In genomic region chr12:105231396-105231795, GRCh38 we compare ENCODE assay signal across 28 cellular contexts. TPM values are rescaled to one million over a fixed set of nuclear protein-coding genes. Genes with fewer than 3 reads are reported as not detected.
A peak's percentile ranks its signal among the peaks of the same experiment; 100 is the strongest.
DNase-seq lines count a peak whose midpoint lies in the region; ATAC-seq and TF ChIP-seq lines count a peak whose summit lies in the region.
"Had no signal": no experiment of that assay in that cellular context is flagged by ENCODE, and none has a peak within 500 bp of the region (broad histone marks: within the 10 kb centered on the region; RNA-seq: fewer than 3 reads in every experiment).

No MANE protein-coding gene starts in this region.

- POLR2A ChIA-PET in SK-N-SH (lab: Yijun Ruan, JAX) = no interaction called here

- peaks cover 10% of the 10 kb centered on the region for H3K27me3 Mint-ChIP-seq in neural progenitor cell (ENCODE audit: insufficient read depth, low read depth)
- H3K27me3 Mint-ChIP-seq: activated naive CD8-positive, alpha-beta T cell treated with anti-CD3 and anti-CD28 coated beads, Interleukin-2, amount 50 U/mL, for 24 hours; central memory CD8-positive, alpha-beta T cell; naive thymus-derived CD8-positive, alpha-beta T cell; stimulated activated memory B cell treated with anti-CD40 and anti-IgM and Interleukin-4, amounts not matched to agents 10 μg/mL and 1 μg/mL and 100 μg/mL, for 72 hours had no signal

- H3K56ac ChIP-seq in mesendoderm (ENCODE audit: low read length) = no peak overlapping the region

- intact Hi-C loops in tibial artery (cut with DNase I; ENCODE audit: low total_unique reads) = no loop called here

- no peak overlapping the region for H2AK5ac ChIP-seq in mesendoderm (ENCODE audit: low read length)

- H3K9me2 ChIP-seq in SK-N-SH = no peaks in the 10 kb centered on the region

- H2AFZ ChIP-seq in SK-N-SH (ENCODE audit: low read depth) (no peak overlapping the region), neural progenitor cell (replicated peaks) (no peak overlapping the region)

- H3K36me3 Mint-ChIP-seq in neural progenitor cell = peaks cover 20% of the 10 kb centered on the region

- H3K79me1 ChIP-seq in mesendoderm (ENCODE audit: low read length) = peaks cover 9% of the 10 kb centered on the region

- no peak overlapping the region for H4K5ac ChIP-seq in mesendoderm (ENCODE audit: low read length)

- H3K18ac ChIP-seq in mesendoderm (ENCODE audit: low read length) = no peak overlapping the region

- ATAC-seq in SK-N-SH treated with all-trans-retinoic acid at 6 μM for 48 hours = no peak
- no peak for ATAC-seq in GM19467 (IDR thresholded peaks at IDR 0.05; ENCODE audit: unreplicated experiment)
- ATAC-seq: activated naive CD8-positive, alpha-beta T cell treated with anti-CD3 and anti-CD28 coated beads, Interleukin-2, amount 50 U/mL, for 24 hours; activated T-cell treated with anti-CD3 and anti-CD28 coated beads, Interleukin-2, amount 50 U/mL, for 72 hours; left ventricle myocardium superior; naive thymus-derived CD8-positive, alpha-beta T cell; stimulated activated memory B cell treated with anti-CD40 and anti-IgM and Interleukin-4, amounts not matched to agents 10 μg/mL and 1 μg/mL and 100 μg/mL, for 72 hours had no signal

- DNase-seq in SK-N-SH = no peak
- no peak for DNase-seq in coronary artery (ENCODE audit: low spot score)
- peak; percentile 64 for DNase-seq in mesendoderm
- no peak for DNase-seq in tibial artery
- DNase-seq in neural progenitor cell (ENCODE audit: low spot score) = no peak
- no peak for DNase-seq in COLO668 (lab: John Stamatoyannopoulos, UW; ENCODE audit: unreplicated experiment)
- DNase-seq: activated CD4-positive, alpha-beta T cell treated with anti-CD3 and anti-CD28 coated beads, Interleukin-2, amount 50 U/mL, for 48 hours; activated CD4-positive, CD25-positive, alpha-beta regulatory T cell treated with anti-CD3 and anti-CD28 coated beads, Interleukin-2, amount 50 U/mL, for 72 hours; activated naive CD4-positive, alpha-beta T cell; activated naive CD8-positive, alpha-beta T cell treated with anti-CD3 and anti-CD28 coated beads, Interleukin-2, amount 50 U/mL, for 24 hours; activated T-cell treated with anti-CD3 and anti-CD28 coated beads, Interleukin-2, amount 50 U/mL, for 72 hours; DMS79; left ventricle myocardium superior; midbrain; naive thymus-derived CD8-positive, alpha-beta T cell; NCI-H1436; NCI-H446; NCI-H748 treated with DMSO at 0.1 percent for 48 hours; occipital lobe; SHP77 had no signal

- no peak overlapping the region for H4K8ac ChIP-seq in mesendoderm (ENCODE audit: low read depth, low read length)

- no peak overlapping the region for H3K23ac ChIP-seq in mesendoderm (ENCODE audit: low read length)

- H3K9me3 ChIP-seq in SK-N-SH (no peaks in the 10 kb centered on the region), tibial artery (no peaks in the 10 kb centered on the region), neural progenitor cell (ENCODE audit: low read depth) (no peaks in the 10 kb centered on the region)
- H3K9me3 ChIP-seq: Peyer's patch had no signal

- no peak overlapping the region for H3K4ac ChIP-seq in mesendoderm (ENCODE audit: low read depth, low read length)

- no peak overlapping the region for H3K4me3 Mint-ChIP-seq in neural progenitor cell
- H3K4me3 Mint-ChIP-seq: activated naive CD8-positive, alpha-beta T cell treated with anti-CD3 and anti-CD28 coated beads, Interleukin-2, amount 50 U/mL, for 24 hours; activated T-cell treated with anti-CD3 and anti-CD28 coated beads, Interleukin-2, amount 50 U/mL, for 72 hours; central memory CD8-positive, alpha-beta T cell; stimulated activated memory B cell treated with anti-CD40 and anti-IgM and Interleukin-4, amounts not matched to agents 10 μg/mL and 1 μg/mL and 100 μg/mL, for 72 hours; T-helper 2 cell treated with Interferon-gamma antibody and Interleukin-4, amounts not matched to agents 5 μg/mL and 100 μg/mL, for 36 hours had no signal

- H3K9me3 Mint-ChIP-seq in neural progenitor cell = no peaks in the 10 kb centered on the region
- H3K9me3 Mint-ChIP-seq: activated naive CD8-positive, alpha-beta T cell treated with anti-CD3 and anti-CD28 coated beads, Interleukin-2, amount 50 U/mL, for 24 hours; activated T-cell treated with anti-CD3 and anti-CD28 coated beads, Interleukin-2, amount 50 U/mL, for 72 hours; central memory CD8-positive, alpha-beta T cell; naive thymus-derived CD8-positive, alpha-beta T cell; stimulated activated memory B cell treated with anti-CD40 and anti-IgM and Interleukin-4, amounts not matched to agents 10 μg/mL and 1 μg/mL and 100 μg/mL, for 72 hours; T-helper 2 cell treated with Interferon-gamma antibody and Interleukin-4, amounts not matched to agents 5 μg/mL and 100 μg/mL, for 36 hours had no signal

- TF ChIP-seq EP300 in SK-N-SH (IDR thresholded peaks at IDR 0.05; ENCODE audit: borderline replicate concordance in 1 of 2, low read depth in 1 of 2, low read length in 1 of 2) = no peak

- H3K27ac ChIP-seq in SK-N-SH (ENCODE audit: low read depth in 2 of 2, low read length in 1 of 2) = peak overlapping the region in 1 of 2 experiments; percentile 88; a peak in 1 of 4 replicates
- peak overlapping the region in 1 of 2 donors; percentile 23 for H3K27ac ChIP-seq in coronary artery
- no peak overlapping the region for H3K27ac ChIP-seq in mesendoderm (ENCODE audit: low read depth, low read length)
- H3K27ac ChIP-seq in tibial artery = peak overlapping the region; percentile 35
- H3K27ac ChIP-seq in neural progenitor cell = no peak overlapping the region
- H3K27ac ChIP-seq: 22Rv1, C4-2B had no signal

- no peak overlapping the region for H2BK5ac ChIP-seq in mesendoderm (ENCODE audit: low read length)

- 87% methylated on average over 5 of the region's 5 CpGs for WGBS in SK-N-SH (ENCODE audit: low lambda C conversion rate)
- WGBS in mesendoderm (ENCODE audit: extremely low coverage, insufficient coverage, low lambda C conversion rate) = no CpG with 5 or more reads among the region's 5 CpGs

- H3K79me2 ChIP-seq in SK-N-SH (ENCODE audit: insufficient read depth) (peaks cover 92% of the 10 kb centered on the region), mesendoderm (ENCODE audit: control insufficient read depth, insufficient read depth, low read length) (no peaks in the 10 kb centered on the region), neural progenitor cell (ENCODE audit: low read depth) (peaks cover 37% of the 10 kb centered on the region)

- TF ChIP-seq CTCF in SK-N-SH (IDR thresholded peaks at IDR 0.05) (no peak), coronary artery (IDR thresholded peaks at IDR 0.05) (no peak), tibial artery (IDR thresholded peaks at IDR 0.05) (no peak), neural progenitor cell (IDR thresholded peaks at IDR 0.05) (no peak)

- H4K20me1 ChIP-seq in SK-N-SH (ENCODE audit: insufficient read depth) (peaks cover 15% of the 10 kb centered on the region; the same call in 1 of the 2 replicates), neural progenitor cell (ENCODE audit: low read depth) (peaks cover 9% of the 10 kb centered on the region)

- H3K4me2 ChIP-seq in SK-N-SH = peak overlapping the region; percentile 83; the same call in 1 of the 2 replicates
- no peak overlapping the region for H3K4me2 ChIP-seq in mesendoderm (ENCODE audit: low read length)
- no peak overlapping the region for H3K4me2 ChIP-seq in neural progenitor cell

- peaks cover 35 to 38% of the 10 kb centered on the region in 2 experiments for H3K36me3 ChIP-seq in SK-N-SH (replicated peaks in 1 of 2; ENCODE audit: control insufficient read depth in 1 of 2, insufficient read depth in 2 of 2, low read length in 1 of 2)
- no peaks in the 10 kb centered on the region for H3K36me3 ChIP-seq in mesendoderm (ENCODE audit: control insufficient read depth, insufficient read depth, low read length)
- H3K36me3 ChIP-seq in tibial artery = peaks cover 5 to 18% (median 16%) of the 10 kb centered on the region in 3 donors
- H3K36me3 ChIP-seq in neural progenitor cell = no peaks in the 10 kb centered on the region

- no peak overlapping the region for H2BK15ac ChIP-seq in mesendoderm (replicated peaks; ENCODE audit: low read depth)

- H3K27me3 ChIP-seq in SK-N-SH (ENCODE audit: insufficient read depth) (no peaks in the 10 kb centered on the region), mesendoderm (ENCODE audit: insufficient read depth, low read length, poor library complexity) (no peaks in the 10 kb centered on the region), tibial artery (no peaks in the 10 kb centered on the region), neural progenitor cell (no peaks in the 10 kb centered on the region)
- H3K27me3 ChIP-seq: Peyer's patch had no signal

- peaks cover 49% of the 10 kb centered on the region for H3F3A ChIP-seq in SK-N-SH (replicated peaks; ENCODE audit: insufficient read depth)
- H3F3A ChIP-seq in neural progenitor cell (ENCODE audit: low read depth) = peaks cover 3% of the 10 kb centered on the region

- CTCF ChIA-PET in SK-N-SH (lab: Yijun Ruan, JAX) = interaction anchor here (1.1 kb wide), 1 partner anchor 12 kb away, joined by 3 read pairs; no protein-coding TSS in a partner anchor

- no peak overlapping the region for H2BK120ac ChIP-seq in mesendoderm (ENCODE audit: low read depth, low read length)

- H3K4me1 ChIP-seq in SK-N-SH (ENCODE audit: control insufficient read depth in 1 of 2, insufficient read depth in 2 of 2, low read depth in 1 of 2, low read length in 1 of 2) = peaks cover 11 to 49% of the 10 kb centered on the region in 2 experiments
- H3K4me1 ChIP-seq in mesendoderm (ENCODE audit: control insufficient read depth, low read depth, low read length) = no peaks in the 10 kb centered on the region
- H3K4me1 ChIP-seq in tibial artery = peaks cover 0 to 78% (median 55%) of the 10 kb centered on the region in 4 donors
- peaks cover 22% of the 10 kb centered on the region for H3K4me1 ChIP-seq in neural progenitor cell

- H3K4me1 Mint-ChIP-seq in neural progenitor cell = peaks cover 48% of the 10 kb centered on the region

- no peak for TF ChIP-seq RAD21 in SK-N-SH (IDR thresholded peaks at IDR 0.05; ENCODE audit: low read length)

- no peak overlapping the region for H3K4me3 ChIP-seq in SK-N-SH (ENCODE audit: low read depth in 2 of 2, low read length in 1 of 2)
- H3K4me3 ChIP-seq in coronary artery = peak overlapping the region; percentile 45
- no peak overlapping the region for H3K4me3 ChIP-seq in mesendoderm (ENCODE audit: low read length)
- H3K4me3 ChIP-seq in tibial artery = peak overlapping the region in 1 of 2 donors; percentile 23
- H3K4me3 ChIP-seq in neural progenitor cell = no peak overlapping the region
- H3K4me3 ChIP-seq: Peyer's patch had no signal

- H3K9ac ChIP-seq in SK-N-SH (peak overlapping the region; percentile 4; the same call in 1 of the 2 replicates), mesendoderm (ENCODE audit: low read length) (no peak overlapping the region), neural progenitor cell (no peak overlapping the region)

- no peak overlapping the region for H3K27ac Mint-ChIP-seq in neural progenitor cell
- H3K27ac Mint-ChIP-seq: activated naive CD8-positive, alpha-beta T cell treated with anti-CD3 and anti-CD28 coated beads, Interleukin-2, amount 50 U/mL, for 24 hours; activated T-cell treated with anti-CD3 and anti-CD28 coated beads, Interleukin-2, amount 50 U/mL, for 72 hours; naive thymus-derived CD8-positive, alpha-beta T cell; stimulated activated memory B cell treated with anti-CD40 and anti-IgM and Interleukin-4, amounts not matched to agents 10 μg/mL and 1 μg/mL and 100 μg/mL, for 72 hours; T-helper 2 cell treated with Interferon-gamma antibody and Interleukin-4, amounts not matched to agents 5 μg/mL and 100 μg/mL, for 36 hours had no signal

RNA-seq across cellular contexts. Expression of gene APPL2, which starts 4.6 kb away (rescaled TPM):
- 59.2 and 65.9 TPM in 2 replicates for polyA plus RNA-seq in SK-N-SH (2012; rRNA removed)
- polyA plus RNA-seq in SK-N-SH (2012; cell fraction: cytosol; rRNA removed) = 69.2 and 93.5 TPM in 2 replicates
- polyA plus RNA-seq in SK-N-SH (2012; cell fraction: nucleus; rRNA removed) = 71.4 and 120 TPM in 2 replicates
- polyA plus RNA-seq in mesendoderm (2013, experiment 1 of 2) = 12.7 TPM
- 12.5 TPM for polyA plus RNA-seq in mesendoderm (2013, experiment 2 of 2)
- 27.7 and 37.5 TPM in 2 replicates for total RNA-seq in neural progenitor cell (ENCODE audit: low replicate concordance)

Comparison
In these comparisons a context has a peak if more than half of its experiments do, and no peak if none do; other contexts are left out.
1. H3K27ac ChIP-seq: peak in tibial artery (2 of 2); none in mesendoderm (single experiment) and neural progenitor cell (single experiment).